In the genomic region with DNA sequence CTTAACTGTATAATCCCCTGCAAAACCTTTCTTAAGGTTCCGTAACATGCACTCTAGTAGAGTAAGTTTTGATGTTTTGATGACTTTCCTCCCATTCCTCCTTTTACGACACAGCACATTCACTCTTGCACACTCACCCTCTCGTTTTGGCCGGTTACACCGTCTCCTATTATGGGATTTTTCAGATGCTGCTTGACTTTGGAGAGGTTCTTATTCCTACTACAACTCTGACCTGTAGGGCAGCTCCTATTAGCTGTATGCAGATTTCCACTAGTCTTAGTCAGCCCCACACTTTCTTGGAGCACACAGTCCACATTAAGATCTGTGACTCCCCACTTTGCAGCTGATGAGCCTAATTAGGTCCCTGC, we compare ENCODE assay signal across 11 cellular contexts.
A peak's percentile ranks its signal among the peaks of the same experiment; 100 is the strongest.
DNase-seq lines count a peak whose midpoint lies in the region; TF ChIP-seq lines count a peak whose summit lies in the region.
"Had no signal": no experiment of that assay in that cellular context is flagged by ENCODE, and none has a peak within 500 bp of the region (broad histone marks: within the 10 kb centered on the region; RNA-seq: fewer than 3 reads in every experiment).

No MANE protein-coding gene starts in this region.

- H3K9me3 Mint-ChIP-seq in immature natural killer cell = peaks cover 0 to 3% (median 0%) of the 10 kb centered on the region in 6 donors
- H3K9me3 Mint-ChIP-seq: effector memory CD8-positive, alpha-beta T cell had no signal

- no peak overlapping the region for H3K4me3 ChIP-seq in BLaER1 treated with 17β-estradiol and CSF1 and Interleukin-3, amounts not matched to agents 10 nM and 100 nM
- H3K4me3 ChIP-seq in foreskin fibroblast (ENCODE audit: low read depth in 1 of 2, low read length in 2 of 2) (peak overlapping the region; percentile 52 to 57), skeletal muscle cell (ENCODE audit: low read depth, low read length) (peak overlapping the region; percentile 43)

- H3K9me3 ChIP-seq in BLaER1 treated with 17β-estradiol and CSF1 and Interleukin-3, amounts not matched to agents 10 nM and 100 nM (replicated peaks in 1 of 11) = no peaks in the 10 kb centered on the region

- no peak overlapping the region for H3K4me3 Mint-ChIP-seq in immature natural killer cell
- H3K4me3 Mint-ChIP-seq: effector memory CD8-positive, alpha-beta T cell had no signal

- no peak overlapping the region for H3K27ac Mint-ChIP-seq in immature natural killer cell
- H3K27ac Mint-ChIP-seq: effector memory CD8-positive, alpha-beta T cell had no signal

- peaks cover 0 to 8% (median 5%) of the 10 kb centered on the region in 10 experiments; a peak in 7 of 20 replicates for H3K4me1 ChIP-seq in BLaER1 treated with 17β-estradiol and CSF1 and Interleukin-3, amounts not matched to agents 10 nM and 100 nM

- no peaks in the 10 kb centered on the region for H3K4me1 Mint-ChIP-seq in immature natural killer cell

- H3K27ac ChIP-seq in BLaER1 treated with 17β-estradiol and CSF1 and Interleukin-3, amounts not matched to agents 10 nM and 100 nM = peak overlapping the region in 1 of 11 experiments; percentile 54; a peak in 1 of 22 replicates

- no peaks in the 10 kb centered on the region for H3K36me3 ChIP-seq in BLaER1 treated with 17β-estradiol and CSF1 and Interleukin-3, amounts not matched to agents 10 nM and 100 nM

- H3K27me3 Mint-ChIP-seq in immature natural killer cell (ENCODE audit: low read depth in 3 of 3) = peaks cover 0 to 5% (median 0%) of the 10 kb centered on the region in 3 donors

- DNase-seq in SW480 (ENCODE audit: low spot score) (peak; percentile 6), foreskin fibroblast (peak; percentile 21 to 47), skeletal muscle cell (ENCODE audit: low read depth) (no peak), NCI-H82 (lab: John Stamatoyannopoulos, UW) (no peak), NCI-H2107 treated with DMSO at 0.1 percent for 48 hours (lab: John Stamatoyannopoulos, UW; ENCODE audit: unreplicated experiment) (no peak), immature natural killer cell (no peak), NCI-H526 treated with DMSO at 0.1 percent for 48 hours (lab: John Stamatoyannopoulos, UW) (no peak)
- DNase-seq: activated T-cell treated with anti-CD3 and anti-CD28 coated beads, Interleukin-2, amount 50 U/mL, for 1 hour; effector memory CD8-positive, alpha-beta T cell; NCI-H1048 had no signal

- no peak overlapping the region for H3K9ac ChIP-seq in BLaER1 treated with 17β-estradiol and CSF1 and Interleukin-3, amounts not matched to agents 10 nM and 100 nM

- H3K4me2 ChIP-seq in BLaER1 treated with 17β-estradiol and CSF1 and Interleukin-3, amounts not matched to agents 10 nM and 100 nM = peak overlapping the region in 10 of 11 experiments; percentile 53 to 75 (median 66); a peak in 18 of 22 replicates

- peaks cover 0 to 4% (median 0%) of the 10 kb centered on the region in 3 donors for H3K36me3 Mint-ChIP-seq in immature natural killer cell

- no peak for TF ChIP-seq CTCF in foreskin fibroblast (IDR thresholded peaks at IDR 0.05; ENCODE audit: low read depth, low read length)

- H3K27me3 ChIP-seq in BLaER1 treated with 17β-estradiol and CSF1 and Interleukin-3, amounts not matched to agents 10 nM and 100 nM = no peaks in the 10 kb centered on the region

- H4K20me1 ChIP-seq in BLaER1 treated with 17β-estradiol and CSF1 and Interleukin-3, amounts not matched to agents 10 nM and 100 nM = no peaks in the 10 kb centered on the region

Comparison
In these comparisons a context has a peak if more than half of its experiments do, and no peak if none do; other contexts are left out.
1. H3K4me3 ChIP-seq: peak in foreskin fibroblast (2 of 2) and skeletal muscle cell (single experiment); none in BLaER1 treated with 17β-estradiol and CSF1 and Interleukin-3, amounts not matched to agents 10 nM and 100 nM (0 of 10).
2. DNase-seq: peak in SW480 (single experiment) and foreskin fibroblast (2 of 2); none in skeletal muscle cell (single experiment), NCI-H82 (single experiment), NCI-H2107 treated with DMSO at 0.1 percent for 48 hours (single experiment), immature natural killer cell (0 of 3) and NCI-H526 treated with DMSO at 0.1 percent for 48 hours (single experiment).